Comparison of ENCODE assay signal across 8 cellular contexts in genomic region chr5:173148354-173148753, GRCh38.
"Had no signal": no experiment of that assay in that cellular context is flagged by ENCODE, and none has a peak within 500 bp of the region (broad histone marks: within the 10 kb centered on the region; RNA-seq: fewer than 3 reads in every experiment).

No MANE protein-coding gene starts in this region.

- H3K27ac ChIP-seq: GM23248 had no signal

- H3K4me3 ChIP-seq: GM23248, HAP-1, K562 had no signal

- DNase-seq: GM23248, GOT3, H7, HFFc6, KG1 had no signal

- H3K27ac Mint-ChIP-seq: HFFc6 had no signal

- H3K9me3 ChIP-seq: HAP-1 had no signal

- ATAC-seq: HCT116, K562 had no signal

- H3K4me3 Mint-ChIP-seq: HFFc6 had no signal

- H3K9me3 Mint-ChIP-seq: HFFc6 had no signal
